ENCODE assay signal across 8 cellular contexts in the genomic region with DNA sequence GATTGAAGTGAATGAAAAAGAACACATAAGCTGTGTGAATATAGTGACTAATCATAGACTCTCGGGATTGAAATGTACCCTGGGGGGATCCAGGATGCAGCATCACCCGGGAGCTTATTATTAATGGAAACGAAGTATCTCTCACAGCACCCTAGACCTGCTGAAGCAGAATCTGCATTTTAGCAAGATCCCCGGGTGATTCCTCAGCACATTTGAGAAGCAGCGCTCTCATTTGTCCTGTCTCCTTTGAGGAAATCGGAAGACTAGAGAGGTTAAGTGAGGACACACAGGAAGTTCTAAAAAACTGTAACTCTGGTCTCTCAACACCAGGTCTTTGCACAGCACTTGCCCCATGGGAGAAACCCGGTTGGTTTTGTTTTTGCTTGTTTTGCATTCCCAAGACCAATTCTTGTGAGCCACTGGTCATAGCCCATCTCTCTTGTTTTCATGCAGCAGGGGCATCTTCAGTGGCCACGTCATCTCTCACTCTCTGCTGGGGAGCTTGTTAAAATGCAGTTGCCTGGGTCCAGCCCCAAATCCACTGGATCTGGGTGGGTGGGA.
DNase-seq lines count a peak whose midpoint lies in the region; ATAC-seq and TF ChIP-seq lines count a peak whose summit lies in the region.

No MANE protein-coding gene starts in this region.

- TF ChIP-seq CTCF in OCI-LY3 (IDR thresholded peaks at IDR 0.05; ENCODE audit: low read depth, low read length) = no peak

- H3K4me3 ChIP-seq in ACC112 (ENCODE audit: low read depth, low read length) (peak overlapping the region; percentile 32; the same call in 1 of the 2 replicates), OCI-LY3 (ENCODE audit: low read length) (peak overlapping the region; percentile 71)

- H3K4me1 ChIP-seq in ACC112 (ENCODE audit: control insufficient read depth, insufficient read depth, low read length, unreplicated experiment) (peaks cover 49% of the 10 kb centered on the region), OCI-LY3 (ENCODE audit: low read length) (peaks cover 55% of the 10 kb centered on the region)

- 0 out of 2 replicates have a peak, but pooled peaks cover 3% of the 10 kb centered on the region for H3K36me3 ChIP-seq in ACC112 (ENCODE audit: insufficient read depth, low read length)
- peaks cover 29% of the 10 kb centered on the region for H3K36me3 ChIP-seq in OCI-LY3 (replicated peaks; ENCODE audit: low read depth, low read length)

- peak overlapping the region; percentile 94 for H3K4me2 ChIP-seq in OCI-LY3 (ENCODE audit: low read length)

- DNase-seq in fibroblast of peridontal ligament (ENCODE audit: extremely low read depth) (peak; percentile 75), stromal cell of bone marrow (ENCODE audit: low read depth) (peak; percentile 56), COR-L47 (lab: John Stamatoyannopoulos, UW) (no peak), HK-2 (ENCODE audit: unreplicated experiment) (no peak)

- H3K27me3 ChIP-seq in ACC112 (ENCODE audit: insufficient read depth, low read length) (no peaks in the 10 kb centered on the region), OCI-LY3 (ENCODE audit: low read depth, low read length) (no peaks in the 10 kb centered on the region)

- H2AFZ ChIP-seq in ACC112 (ENCODE audit: low read length, unreplicated experiment) (no peak overlapping the region), OCI-LY3 (ENCODE audit: low read depth, low read length) (no peak overlapping the region)

- H3K79me2 ChIP-seq in ACC112 (ENCODE audit: control insufficient read depth, insufficient read depth, low read length, unreplicated experiment) (peaks cover 26% of the 10 kb centered on the region), OCI-LY3 (ENCODE audit: low read length) (peaks cover 96% of the 10 kb centered on the region)

- ATAC-seq in HG02885 (IDR thresholded peaks at IDR 0.05; ENCODE audit: poor library complexity, unreplicated experiment) = peak; percentile 92

- peak overlapping the region; percentile 77 for H3K9ac ChIP-seq in OCI-LY3 (ENCODE audit: low read length)

- peak; percentile 16 for TF ChIP-seq POLR2A in GM18526 (IDR thresholded peaks at IDR 0.05; ENCODE audit: extremely low read depth, insufficient read length)

- H4K20me1 ChIP-seq in OCI-LY3 (ENCODE audit: insufficient read depth, low read length) = peaks cover 4% of the 10 kb centered on the region; the same call in 1 of the 2 replicates

- H3K27ac ChIP-seq in ACC112 (ENCODE audit: low read depth, low read length) (peak overlapping the region; percentile 88), OCI-LY3 (ENCODE audit: low read length) (peak overlapping the region; percentile 97)

- H3K9me3 ChIP-seq in OCI-LY3 (ENCODE audit: insufficient read depth, low read length) = no peaks in the 10 kb centered on the region

Comparison
In these comparisons a context has a peak if more than half of its experiments do, and no peak if none do; other contexts are left out.
1. DNase-seq: peak in fibroblast of peridontal ligament (single experiment) and stromal cell of bone marrow (single experiment); none in COR-L47 (single experiment) and HK-2 (single experiment).